ENCODE assay signal across 8 cellular contexts in the genomic region with DNA sequence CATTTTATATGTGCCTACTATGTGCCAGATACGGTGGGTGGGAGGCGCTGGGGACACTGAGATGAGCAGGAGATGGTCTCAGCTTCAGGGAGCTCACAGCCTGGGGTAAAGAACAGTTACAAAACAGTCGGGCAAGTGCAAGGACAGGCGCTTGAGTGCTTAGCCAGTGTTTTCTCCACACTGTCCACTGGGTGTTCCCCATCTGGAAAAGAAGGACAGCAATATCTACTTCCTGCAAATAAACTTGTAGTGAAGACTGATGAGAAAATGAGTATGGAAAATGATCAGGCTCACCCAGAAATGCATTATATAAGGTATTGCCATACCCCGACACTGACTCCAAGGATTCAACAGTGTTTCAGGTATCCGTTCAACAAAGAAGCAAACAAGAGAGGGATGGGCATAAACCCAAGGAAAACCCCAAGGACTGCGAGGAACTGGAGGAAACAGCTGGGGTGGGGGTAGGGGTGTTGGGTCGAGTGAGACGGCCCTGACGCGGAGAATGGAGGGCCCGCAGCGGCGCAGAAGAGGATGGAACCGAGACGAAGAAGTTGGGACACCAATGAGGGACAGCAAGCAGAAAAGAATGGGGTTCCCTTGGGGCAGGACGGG. TPM values are rescaled to one million over a fixed set of nuclear protein-coding genes. Genes with fewer than 3 reads are reported as not detected.
A peak's percentile ranks its signal among the peaks of the same experiment; 100 is the strongest.
DNase-seq lines count a peak whose midpoint lies in the region; ATAC-seq and TF ChIP-seq lines count a peak whose summit lies in the region.

No MANE protein-coding gene starts in this region.

- no peaks in the 10 kb centered on the region for H3F3A ChIP-seq in DOHH2 (ENCODE audit: control insufficient read depth, insufficient read depth)

- H4K20me1 ChIP-seq in DOHH2 (ENCODE audit: control insufficient read depth, insufficient read depth, low read depth, low read length), result no peaks in the 10 kb centered on the region

- POLR2A ChIA-PET in activated naive CD8-positive, alpha-beta T cell treated with anti-CD3 and anti-CD28 coated beads, Interleukin-2, amount 10 ng/mL, durations not matched to agents 7 days and 5 days (lab: Charles Lee), result no interaction called here

- ATAC-seq in activated naive CD8-positive, alpha-beta T cell treated with anti-CD3 and anti-CD28 coated beads, Interleukin-2, amount 10 ng/mL, durations not matched to agents 7 days and 5 days (ENCODE audit: low read depth), result no peak
- no peak for ATAC-seq in HG02642 (IDR thresholded peaks at IDR 0.05; ENCODE audit: poor library complexity, unreplicated experiment)

- no peaks in the 10 kb centered on the region for H3K36me3 ChIP-seq in DOHH2 (ENCODE audit: control insufficient read depth, low read length)
- H3K36me3 ChIP-seq in HUES6 (ENCODE audit: control insufficient read depth, insufficient read depth, low read length), result no peaks in the 10 kb centered on the region
- H3K36me3 ChIP-seq in right atrium auricular region, result no peaks in the 10 kb centered on the region

- H3K4me3 ChIP-seq in DOHH2 (ENCODE audit: low read length), result peak overlapping the region; percentile 75
- peak overlapping the region; percentile 77 for H3K4me3 ChIP-seq in HUES6 (ENCODE audit: low read depth, low read length)
- peak overlapping the region; percentile 75 to 77 for H3K4me3 ChIP-seq in right atrium auricular region

- peaks cover 5% of the 10 kb centered on the region for H3K36me3 Mint-ChIP-seq in activated naive CD8-positive, alpha-beta T cell treated with anti-CD3 and anti-CD28 coated beads, Interleukin-2, amount 10 ng/mL, durations not matched to agents 7 days and 5 days

- H3K9me2 ChIP-seq in DOHH2 (replicated peaks; ENCODE audit: control insufficient read depth, low read length), result no peaks in the 10 kb centered on the region

- DNase-seq in activated naive CD8-positive, alpha-beta T cell treated with anti-CD3 and anti-CD28 coated beads, Interleukin-2, amount 10 ng/mL, durations not matched to agents 7 days and 5 days, result no peak
- DNase-seq in right atrium auricular region (ENCODE audit: low spot score) (no peak), putamen (ENCODE audit: low spot score) (peak; percentile 1), NCI-H2029 (lab: John Stamatoyannopoulos, UW) (no peak), NCI-H2029 treated with DMSO at 0.1 percent for 48 hours (lab: John Stamatoyannopoulos, UW) (no peak)

- H3K4me1 ChIP-seq in DOHH2 (ENCODE audit: control insufficient read depth, low read length) (peaks cover 14% of the 10 kb centered on the region), HUES6 (ENCODE audit: control insufficient read depth, insufficient read depth, low read length) (peaks cover 42% of the 10 kb centered on the region), right atrium auricular region (peaks cover 0 to 21% of the 10 kb centered on the region in 2 donors)

- peak overlapping the region; percentile 80 for H3K27ac Mint-ChIP-seq in activated naive CD8-positive, alpha-beta T cell treated with anti-CD3 and anti-CD28 coated beads, Interleukin-2, amount 10 ng/mL, durations not matched to agents 7 days and 5 days

- TF ChIP-seq CTCF in DOHH2 (IDR thresholded peaks at IDR 0.05; ENCODE audit: low read depth, low read length, poor library complexity, severe bottlenecking), result no peak
- no peak for TF ChIP-seq CTCF in right atrium auricular region (IDR thresholded peaks at IDR 0.05)

- no peaks in the 10 kb centered on the region for H3K9me3 Mint-ChIP-seq in activated naive CD8-positive, alpha-beta T cell treated with anti-CD3 and anti-CD28 coated beads, Interleukin-2, amount 10 ng/mL, durations not matched to agents 7 days and 5 days

- peak overlapping the region; percentile 89 for H3K9ac ChIP-seq in HUES6 (ENCODE audit: low read length)

- peaks cover 37% of the 10 kb centered on the region for H3K79me2 ChIP-seq in DOHH2 (ENCODE audit: control insufficient read depth, low read length)

- no peak overlapping the region for H3K27ac ChIP-seq in DOHH2 (ENCODE audit: low read depth, low read length)
- H3K27ac ChIP-seq in HUES6 (ENCODE audit: low read depth, low read length), result no peak overlapping the region; the same call in 1 of the 2 replicates
- H3K27ac ChIP-seq in right atrium auricular region, result peak overlapping the region; percentile 74 to 75

- peaks cover 27% of the 10 kb centered on the region for H3K4me1 Mint-ChIP-seq in activated naive CD8-positive, alpha-beta T cell treated with anti-CD3 and anti-CD28 coated beads, Interleukin-2, amount 10 ng/mL, durations not matched to agents 7 days and 5 days

- no peaks in the 10 kb centered on the region for H3K9me3 ChIP-seq in DOHH2 (ENCODE audit: control insufficient read depth, insufficient read depth, low read length)
- no peaks in the 10 kb centered on the region for H3K9me3 ChIP-seq in HUES6 (ENCODE audit: control insufficient read depth, insufficient read depth, low read depth, low read length)
- H3K9me3 ChIP-seq in right atrium auricular region, result no peaks in the 10 kb centered on the region

- no peaks in the 10 kb centered on the region for H3K27me3 ChIP-seq in DOHH2 (ENCODE audit: control insufficient read depth, low read length)
- peaks cover 41% of the 10 kb centered on the region for H3K27me3 ChIP-seq in HUES6 (ENCODE audit: control insufficient read depth, insufficient read depth, low read length)
- H3K27me3 ChIP-seq in right atrium auricular region, result no peaks in the 10 kb centered on the region

- H3K4me2 ChIP-seq in DOHH2 (ENCODE audit: low read length), result peak overlapping the region; percentile 66

- H3K4me3 Mint-ChIP-seq in activated naive CD8-positive, alpha-beta T cell treated with anti-CD3 and anti-CD28 coated beads, Interleukin-2, amount 10 ng/mL, durations not matched to agents 7 days and 5 days, result peak overlapping the region; percentile 93

- H3K27me3 Mint-ChIP-seq in activated naive CD8-positive, alpha-beta T cell treated with anti-CD3 and anti-CD28 coated beads, Interleukin-2, amount 10 ng/mL, durations not matched to agents 7 days and 5 days, result peaks cover 2% of the 10 kb centered on the region

RNA-seq across cellular contexts. Expression of gene TMEM185A, which starts 0.8 kb away (rescaled TPM):
- 10 to 100 TPM; 23.6 to 28.7 TPM for total RNA-seq in activated naive CD8-positive, alpha-beta T cell treated with anti-CD3 and anti-CD28 coated beads, Interleukin-2, amount 10 ng/mL, durations not matched to agents 7 days and 5 days
- 10 to 100 TPM; 37.0 to 37.2 TPM for total RNA-seq in right atrium auricular region

RNA-seq across cellular contexts. Expression of gene HSFX2, which starts 35.7 kb away (rescaled TPM):
- total RNA-seq in activated naive CD8-positive, alpha-beta T cell treated with anti-CD3 and anti-CD28 coated beads, Interleukin-2, amount 10 ng/mL, durations not matched to agents 7 days and 5 days, result under 1 TPM in 1 of 2 experiments, not detected in 1; 0.28 TPM
- total RNA-seq in right atrium auricular region, result under 1 TPM in 1 of 2 donors, not detected in 1; 0.79 TPM

RNA-seq across cellular contexts. Expression of gene MAGEA9B, which starts 43.5 kb away (rescaled TPM):
- total RNA-seq in activated naive CD8-positive, alpha-beta T cell treated with anti-CD3 and anti-CD28 coated beads, Interleukin-2, amount 10 ng/mL, durations not matched to agents 7 days and 5 days, result not detected
- not detected for total RNA-seq in right atrium auricular region

Comparison
In these comparisons a context has a peak if more than half of its experiments do, and no peak if none do; other contexts are left out.
1. H3K27ac ChIP-seq: peak in right atrium auricular region (2 of 2); none in DOHH2 (single experiment) and HUES6 (single experiment).
2. Peak in every context shown above with its lines, with median percentiles within 50 percentile points of each other: H3K4me3 ChIP-seq.